In genomic region chr1:10360045-10360444, GRCh38 we compare ENCODE assay signal across 1 cellular context.
A peak's percentile ranks its signal among the peaks of the same experiment; 100 is the strongest.
TF ChIP-seq lines count a peak whose summit lies in the region.

No MANE protein-coding gene starts in this region.

TF ChIP-seq in K562, 482 proteins besides CTCF, POLR2A, EP300 and RAD21:
- no peak for TF ChIP-seq FOS (IDR thresholded peaks at IDR 0.05; ENCODE audit: extremely low read depth, insufficient read length)
- TF ChIP-seq MEIS2 (IDR thresholded peaks at IDR 0.05; ENCODE audit: partially characterized antibody): peak; percentile 10
